ENCODE assay signal across 29 cellular contexts in genomic region chr11:34151166-34151565, GRCh38.
"Had no signal": no experiment of that assay in that cellular context is flagged by ENCODE, and none has a peak within 500 bp of the region (broad histone marks: within the 10 kb centered on the region; RNA-seq: fewer than 3 reads in every experiment).

No MANE protein-coding gene starts in this region.

- ATAC-seq: left lobe of liver; naive thymus-derived CD4-positive, alpha-beta T cell; right cardiac atrium; stimulated activated naive CD8-positive, alpha-beta T cell treated with anti-CD3 and anti-CD28 coated beads, Interleukin-15, Interleukin-2, amounts not matched to agents 100 U/mL and 50 U/mL, for 24 hours; T-helper 17 cell had no signal

- H3K27ac ChIP-seq: brain microvascular endothelial cell, colonic mucosa, epithelial cell of prostate, esophagus squamous epithelium, heart right ventricle, parathyroid adenoma, testis, transverse colon had no signal

- H3K9me3 Mint-ChIP-seq: activated B cell treated with CpG ODN at 0.5 μM for 24 hours; activated naive CD4-positive, alpha-beta T cell treated with anti-CD3 and anti-CD28 coated beads, Interleukin-2, amount 10 ng/mL, durations not matched to agents 7 days and 5 days; activated T-helper 1 cell treated with anti-CD3 and anti-CD28 coated beads, Interleukin-12 subunit alpha, Interleukin-12 subunit beta, Interleukin-2, Interleukin-4 antibody, amounts not matched to agents 30 ng/mL and 10 ng/mL and 1 ng/mL, durations not matched to agents 14 hours and 24 hours and 36 hours; central memory CD8-positive, alpha-beta T cell; naive thymus-derived CD4-positive, alpha-beta T cell; neural crest cell had no signal

- H3K4me3 Mint-ChIP-seq: activated B cell treated with CpG ODN at 0.5 μM for 24 hours; activated naive CD4-positive, alpha-beta T cell treated with anti-CD3 and anti-CD28 coated beads, Interleukin-2, amount 10 ng/mL, durations not matched to agents 7 days and 5 days; activated T-helper 1 cell treated with anti-CD3 and anti-CD28 coated beads, Interleukin-12 subunit alpha, Interleukin-12 subunit beta, Interleukin-2, Interleukin-4 antibody, amounts not matched to agents 30 ng/mL and 10 ng/mL and 1 ng/mL, durations not matched to agents 14 hours and 24 hours and 36 hours; central memory CD8-positive, alpha-beta T cell; naive thymus-derived CD4-positive, alpha-beta T cell; neural crest cell; T-helper 17 cell had no signal

- H3K27me3 ChIP-seq: brain microvascular endothelial cell, colonic mucosa, esophagus squamous epithelium, heart right ventricle, testis, transverse colon had no signal

- DNase-seq: activated B cell treated with CpG ODN at 0.5 μM for 24 hours; activated CD4-positive, alpha-beta T cell treated with anti-CD3 and anti-CD28 coated beads, Interleukin-2, amount 50 U/mL, for 4 hours; activated gamma-delta T cell; activated naive CD4-positive, alpha-beta T cell treated with anti-CD3 and anti-CD28 coated beads, Interleukin-2, amount 10 ng/mL, durations not matched to agents 7 days and 5 days; activated T-cell treated with anti-CD3 and anti-CD28 coated beads for 4 hours; amniotic stem cell; brain microvascular endothelial cell; colonic mucosa; effector CD8-positive, alpha-beta T cell; esophagus squamous epithelium; foreskin melanocyte; heart right ventricle; kidney glomerular epithelial cell; naive thymus-derived CD4-positive, alpha-beta T cell; nucleus accumbens; right cardiac atrium; stimulated activated CD4-positive, alpha-beta T cell treated with anti-CD3 and anti-CD28 coated beads, Interleukin-12 subunit alpha, Interleukin-12 subunit beta, amount 100 ng/mL, for 4 hours; stimulated activated CD4-positive, alpha-beta T cell treated with anti-CD3 and anti-CD28 coated beads, Interleukin-4, amount 100 ng/mL, for 1 hour; stimulated activated naive CD8-positive, alpha-beta T cell treated with anti-CD3 and anti-CD28 coated beads, Interleukin-15, Interleukin-2, amounts not matched to agents 100 U/mL and 50 U/mL, for 24 hours; T-helper 17 cell; testis; transverse colon had no signal

- H3K4me1 Mint-ChIP-seq: activated naive CD4-positive, alpha-beta T cell treated with anti-CD3 and anti-CD28 coated beads, Interleukin-2, amount 10 ng/mL, durations not matched to agents 7 days and 5 days had no signal

- H3K4me3 ChIP-seq: colonic mucosa, esophagus squamous epithelium, heart right ventricle, lung, testis, transverse colon had no signal

- H3K9me3 ChIP-seq: colonic mucosa, esophagus squamous epithelium, heart right ventricle, testis, transverse colon had no signal

- H3K27ac Mint-ChIP-seq: activated B cell treated with CpG ODN at 0.5 μM for 24 hours; activated naive CD4-positive, alpha-beta T cell treated with anti-CD3 and anti-CD28 coated beads, Interleukin-2, amount 10 ng/mL, durations not matched to agents 7 days and 5 days; activated T-helper 1 cell treated with anti-CD3 and anti-CD28 coated beads, Interleukin-12 subunit alpha, Interleukin-12 subunit beta, Interleukin-2, Interleukin-4 antibody, amounts not matched to agents 30 ng/mL and 10 ng/mL and 1 ng/mL, durations not matched to agents 14 hours and 24 hours and 36 hours; T-helper 17 cell had no signal

- H3K27me3 Mint-ChIP-seq: activated B cell treated with CpG ODN at 0.5 μM for 24 hours; activated naive CD4-positive, alpha-beta T cell treated with anti-CD3 and anti-CD28 coated beads, Interleukin-2, amount 10 ng/mL, durations not matched to agents 7 days and 5 days; central memory CD8-positive, alpha-beta T cell; naive thymus-derived CD4-positive, alpha-beta T cell; T-helper 17 cell had no signal
